Comparison of ENCODE assay signal across 13 cellular contexts in genomic region chr5:66881475-66882161, GRCh38.
A peak's percentile ranks its signal among the peaks of the same experiment; 100 is the strongest.
DNase-seq lines count a peak whose midpoint lies in the region; ATAC-seq, FAIRE-seq and TF ChIP-seq lines count a peak whose summit lies in the region.
"Had no signal": no experiment of that assay in that cellular context is flagged by ENCODE, and none has a peak within 500 bp of the region (broad histone marks: within the 10 kb centered on the region; RNA-seq: fewer than 3 reads in every experiment).

No MANE protein-coding gene starts in this region.

- no peaks in the 10 kb centered on the region for H3K27me3 ChIP-seq in PC-9 (ENCODE audit: insufficient read depth, low read depth)
- H3K27me3 ChIP-seq in suprapubic skin: no peaks in the 10 kb centered on the region

- 21% methylated on average over 2 of the region's 2 CpGs for WGBS in suprapubic skin

- no peaks in the 10 kb centered on the region for H3K36me3 ChIP-seq in PC-9 (ENCODE audit: low read depth)
- no peaks in the 10 kb centered on the region for H3K36me3 ChIP-seq in suprapubic skin

- no peak for TF ChIP-seq POLR2A in suprapubic skin (IDR thresholded peaks at IDR 0.05)

- no peaks in the 10 kb centered on the region for H3K79me2 ChIP-seq in PC-9 (ENCODE audit: low read depth)

- H3K4me2 ChIP-seq in PC-9: peak overlapping the region; percentile 82

- intact Hi-C loops in PC-9 (cut with micrococcal nuclease; ENCODE audit: unreplicated experiment): loop anchor here (1.0 kb wide), 1 partner anchor 326 kb away; no protein-coding TSS in a partner anchor

- CTCF ChIA-PET in PC-9 (lab: Charles Lee): no interaction called here

- H3K9me3 ChIP-seq in PC-9 (ENCODE audit: insufficient read depth, low read depth): peaks cover 3% of the 10 kb centered on the region; the same call in 1 of the 2 replicates
- no peaks in the 10 kb centered on the region for H3K9me3 ChIP-seq in suprapubic skin

- peaks cover 62% of the 10 kb centered on the region for H3K4me1 ChIP-seq in PC-9 (replicated peaks; ENCODE audit: insufficient read depth)
- peaks cover 22% of the 10 kb centered on the region for H3K4me1 ChIP-seq in suprapubic skin

- peak; percentile 71 for FAIRE-seq in islet of Langerhans (lab: Jason Lieb, UNC)
- FAIRE-seq: GM19239, H1 had no signal

- no peak for TF ChIP-seq EP300 in suprapubic skin (IDR thresholded peaks at IDR 0.05)

- H2AFZ ChIP-seq in PC-9: peak overlapping the region; percentile 59; the same call in 1 of the 2 replicates

- peak overlapping the region; percentile 50; the same call in 1 of the 2 replicates for H3K4me3 ChIP-seq in PC-9
- no peak overlapping the region for H3K4me3 ChIP-seq in suprapubic skin

- peak in 1 of 2 experiments; percentile 87 for DNase-seq in PC-9
- DNase-seq in dermis microvascular lymphatic vessel endothelial cell (ENCODE audit: low read depth in 2 of 2): peak; percentile 33 to 49
- no peak for DNase-seq in suprapubic skin (ENCODE audit: low spot score in 2 of 2)
- no peak for DNase-seq in mucosa of gallbladder (ENCODE audit: low spot score)
- no peak for DNase-seq in stimulated activated naive CD8-positive, alpha-beta T cell treated with anti-CD3 and anti-CD28 coated beads, Interleukin-15, Interleukin-2, amounts not matched to agents 100 U/mL and 50 U/mL, for 24 hours
- no peak for DNase-seq in cerebellum (ENCODE audit: low spot score)
- DNase-seq: activated CD4-positive, alpha-beta T cell treated with anti-CD3 and anti-CD28 coated beads, Interleukin-2, amount 50 U/mL, for 4 hours; C1 segment of cervical spinal cord; stimulated activated CD4-positive, alpha-beta T cell treated with anti-CD3 and anti-CD28 coated beads, Interleukin-4, amount 100 ng/mL, for 24 hours had no signal

- POLR2A ChIA-PET in PC-9 (lab: Charles Lee; ENCODE audit: unreplicated experiment): no interaction called here

- no peak for ATAC-seq in stimulated activated naive CD8-positive, alpha-beta T cell treated with anti-CD3 and anti-CD28 coated beads, Interleukin-15, Interleukin-2, amounts not matched to agents 100 U/mL and 50 U/mL, for 24 hours
- ATAC-seq in HG03354 (IDR thresholded peaks at IDR 0.05; ENCODE audit: poor library complexity, severe bottlenecking, unreplicated experiment): no peak

- H3F3A ChIP-seq in PC-9 (ENCODE audit: insufficient read depth, low read depth): peaks cover 35% of the 10 kb centered on the region

- H3K27ac ChIP-seq in PC-9 (peak overlapping the region; percentile 98), suprapubic skin (peak overlapping the region; percentile 0)

- H3K9me2 ChIP-seq in PC-9 (ENCODE audit: insufficient read depth): no peaks in the 10 kb centered on the region

- H4K20me1 ChIP-seq in PC-9 (ENCODE audit: insufficient read depth): no peaks in the 10 kb centered on the region

- no TSS peak for BruUV-seq in PC-9 (replicated peaks; lab: Mats Ljungman, UMichigan)

- TF ChIP-seq CTCF in PC-9 (conservative IDR thresholded peaks at IDR 0.05) (no peak), suprapubic skin (IDR thresholded peaks at IDR 0.05) (no peak)

Comparison
In these comparisons a context has a peak if more than half of its experiments do, and no peak if none do; other contexts are left out.
1. DNase-seq: peak in dermis microvascular lymphatic vessel endothelial cell (2 of 2); none in suprapubic skin (0 of 2), mucosa of gallbladder (single experiment), stimulated activated naive CD8-positive, alpha-beta T cell treated with anti-CD3 and anti-CD28 coated beads, Interleukin-15, Interleukin-2, amounts not matched to agents 100 U/mL and 50 U/mL, for 24 hours (single experiment) and cerebellum (single experiment).